ENCODE assay signal across 20 cellular contexts in genomic region chr13:113397606-113398425, GRCh38. TPM values are rescaled to one million over a fixed set of nuclear protein-coding genes. Genes with fewer than 3 reads are reported as not detected.
DNase-seq lines count a peak whose midpoint lies in the region; ATAC-seq, FAIRE-seq and TF ChIP-seq lines count a peak whose summit lies in the region.
"Had no signal": no experiment of that assay in that cellular context is flagged by ENCODE, and none has a peak within 500 bp of the region (broad histone marks: within the 10 kb centered on the region; RNA-seq: fewer than 3 reads in every experiment).

No MANE protein-coding gene starts in this region.

- H3K9me3 ChIP-seq in K562 (replicated peaks; ENCODE audit: control insufficient read depth, insufficient read depth, low read depth, low read length) (no peaks in the 10 kb centered on the region), right lobe of liver (no peaks in the 10 kb centered on the region), gastrocnemius medialis (no peaks in the 10 kb centered on the region)
- H3K9me3 ChIP-seq: A549, suprapubic skin had no signal

- peak overlapping the region; percentile 46 for H3K4me2 ChIP-seq in K562 (ENCODE audit: insufficient read depth, low read length)
- H3K4me2 ChIP-seq: A549 had no signal

- H3K27me3 ChIP-seq in K562 (ENCODE audit: control insufficient read depth in 2 of 2, insufficient read depth in 2 of 2, low read length in 2 of 2) (peaks cover 27 to 63% of the 10 kb centered on the region in 2 experiments; a peak in 4 of 5 replicates), right lobe of liver (no peaks in the 10 kb centered on the region), gastrocnemius medialis (no peaks in the 10 kb centered on the region)

- intact Hi-C loops in cardiac septum (cut with DNase I): no loop called here
- intact Hi-C loops in left ventricle myocardium superior (cut with micrococcal nuclease): no loop called here
- intact Hi-C loops in K562 (cut with micrococcal nuclease): loop anchor here (10.0 kb wide), 1 partner anchor 193 kb away; the partner anchor contains the start of genes CUL4A and PCID2
- intact Hi-C loops in right lobe of liver (cut with DNase I): loop anchor here in 1 of 2 donors (10.0 kb wide), 1 partner anchor 123 kb away; no protein-coding TSS in a partner anchor
- intact Hi-C loops in gastrocnemius medialis (cut with DNase I; ENCODE audit: low total_unique reads): loop anchor here (10.0 kb wide), 1 partner anchor 57 kb away; the partner anchor contains the start of gene ADPRHL1
- intact Hi-C loops in sciatic nerve (cut with DNase I): no loop called here

- H3K4me3 ChIP-seq in K562 (no peak overlapping the region), right lobe of liver (no peak overlapping the region), gastrocnemius medialis (no peak overlapping the region)
- H3K4me3 ChIP-seq: A549, suprapubic skin had no signal

- TF ChIP-seq POLR2A in K562 (conservative IDR thresholded peaks at IDR 0.05): no peak
- no peak for TF ChIP-seq POLR2A in right lobe of liver (IDR thresholded peaks at IDR 0.05)
- TF ChIP-seq POLR2A in gastrocnemius medialis (IDR thresholded peaks at IDR 0.05): no peak

- no peak for ATAC-seq in left ventricle myocardium superior
- no peak for ATAC-seq in K562
- no peak for ATAC-seq in right lobe of liver
- ATAC-seq in gastrocnemius medialis: no peak
- ATAC-seq in HG02973 (IDR thresholded peaks at IDR 0.05; ENCODE audit: unreplicated experiment): no peak
- ATAC-seq in stimulated activated naive CD8-positive, alpha-beta T cell treated with anti-CD3 and anti-CD28 coated beads, Interleukin-15, Interleukin-2, amounts not matched to agents 100 U/mL and 50 U/mL, for 24 hours: no peak
- ATAC-seq in sciatic nerve: no peak
- ATAC-seq: A549; activated CD8-positive, alpha-beta T cell treated with anti-CD3 and anti-CD28 coated beads, Interleukin-2, amount 10 ng/mL, durations not matched to agents 7 days and 5 days; natural killer cell treated with Interleukin-12 subunit alpha and Interleukin-12 subunit beta and Interleukin-15 and Interleukin-18, amount 100 ng/mL, for 72 hours; PC-3 had no signal

- POLR2A ChIA-PET in K562 (lab: Yijun Ruan, JAX): interaction anchor here (1.3 kb wide), 1 partner anchor 20 kb away, joined by 5 read pairs; no protein-coding TSS in a partner anchor

- TF ChIP-seq RAD21 in K562 (CRISPR knock-in tag; conservative IDR thresholded peaks at IDR 0.05 in 1 of 2, IDR thresholded peaks at IDR 0.05 in 1 of 2): no peak

- no peak for TF ChIP-seq CTCF in K562 (IDR thresholded peaks at IDR 0.05 in 2 of 3, conservative IDR thresholded peaks at IDR 0.05 in 1 of 3; ENCODE audit: insufficient read depth in 2 of 3, low read depth in 1 of 3, low read length in 3 of 3)
- no peak for TF ChIP-seq CTCF in right lobe of liver (IDR thresholded peaks at IDR 0.05)
- no peak for TF ChIP-seq CTCF in gastrocnemius medialis (IDR thresholded peaks at IDR 0.05 in 4 of 5, conservative IDR thresholded peaks at IDR 0.05 in 1 of 5)

- H3K9ac ChIP-seq in K562 (ENCODE audit: insufficient read depth in 1 of 2, low read depth in 2 of 2, low read length in 2 of 2): peak overlapping the region in 1 of 2 experiments; percentile 79; a peak in 2 of 4 replicates

- no peak for TF ChIP-seq EP300 in K562 (IDR thresholded peaks at IDR 0.05; ENCODE audit: low read length)

- no peaks in the 10 kb centered on the region for H3K79me2 ChIP-seq in K562 (ENCODE audit: control insufficient read depth, insufficient read depth, low read length)

- H3K36me3 ChIP-seq in K562 (ENCODE audit: control insufficient read depth, insufficient read depth, low read length) (no peaks in the 10 kb centered on the region), right lobe of liver (no peaks in the 10 kb centered on the region), gastrocnemius medialis (no peaks in the 10 kb centered on the region)
- H3K36me3 ChIP-seq: suprapubic skin had no signal

- CTCF ChIA-PET in K562 (lab: Yijun Ruan, JAX; ENCODE audit: low intra/inter-chr PET ratio): interaction anchor here (0.6 to 0.8 kb wide), 2 partner anchors 18 to 456 kb away, joined by 4 read pairs; no protein-coding TSS in a partner anchor

- peaks cover 0 to 29% of the 10 kb centered on the region in 2 experiments; a peak in 3 of 5 replicates for H3K4me1 ChIP-seq in K562 (replicated peaks in 1 of 2; ENCODE audit: control insufficient read depth in 2 of 2, insufficient read depth in 2 of 2, low read length in 2 of 2)
- H3K4me1 ChIP-seq in right lobe of liver: peaks cover 0 to 8% (median 3%) of the 10 kb centered on the region in 4 donors
- peaks cover 28 to 42% of the 10 kb centered on the region in 2 donors for H3K4me1 ChIP-seq in gastrocnemius medialis

- no peak overlapping the region for H2AFZ ChIP-seq in K562 (ENCODE audit: low read depth, low read length)

- no TSS peak for BruUV-seq in K562 (replicated peaks; lab: Mats Ljungman, UMichigan)

- 3% methylated on average over 13 of the region's 20 CpGs for WGBS in K562 (ENCODE audit: insufficient coverage, low coverage, missing lambda C conversion rate)
- 78% methylated on average over 11 of the region's 20 CpGs for WGBS in right lobe of liver (ENCODE audit: insufficient coverage, low coverage, low lambda C conversion rate, missing lambda C conversion rate)

- in situ Hi-C loops in K562 (cut with MboI) (loop anchor here (25.0 kb wide), 1 partner anchor 461 kb away; no protein-coding TSS in a partner anchor), gastrocnemius medialis (cut with MboI; ENCODE audit: low sequenced_read_pairs in 4 of 4) (loop anchor here (5.0 to 25.0 kb wide), 5 partner anchors 106 to 461 kb away; partner anchors contain the start of gene LAMP1 (in 2 of the 4))

- no peaks in the 10 kb centered on the region for H3K9me1 ChIP-seq in K562 (ENCODE audit: control insufficient read depth, insufficient read depth, low read length)

- peak; percentile 72 for DNase-seq in cardiac septum (ENCODE audit: low spot score)
- DNase-seq in left ventricle myocardium superior: no peak
- DNase-seq in K562 (ENCODE audit: extremely low read depth in 1 of 4, low spot score in 3 of 4): no peak
- peak in 2 of 3 donors; percentile 37 to 48 for DNase-seq in right lobe of liver
- peak in 1 of 2 donors; percentile 30 for DNase-seq in gastrocnemius medialis
- DNase-seq in stimulated activated naive CD8-positive, alpha-beta T cell treated with anti-CD3 and anti-CD28 coated beads, Interleukin-15, Interleukin-2, amounts not matched to agents 100 U/mL and 50 U/mL, for 24 hours: no peak
- DNase-seq in sciatic nerve (ENCODE audit: low spot score): no peak
- DNase-seq: activated CD8-positive, alpha-beta T cell treated with anti-CD3 and anti-CD28 coated beads, Interleukin-2, amount 10 ng/mL, durations not matched to agents 7 days and 5 days; activated T-cell treated with anti-CD3 and anti-CD28 coated beads, Interleukin-2, amount 50 U/mL, for 24 hours; GDM1; HFFc6; NCI-H1092; NCI-H510A; PC-3; T-helper 9 cell had no signal

- no peak for FAIRE-seq in K562 (lab: Jason Lieb, UNC)
- FAIRE-seq: A549, astrocyte had no signal

- H3K27ac ChIP-seq in K562 (ENCODE audit: extremely low read depth, low read depth, low read length) (no peak overlapping the region), right lobe of liver (no peak overlapping the region), gastrocnemius medialis (peak overlapping the region; percentile 99 to 100 (median 100))
- H3K27ac ChIP-seq: A549, suprapubic skin had no signal

- H4K20me1 ChIP-seq in K562 (replicated peaks; ENCODE audit: control insufficient read depth, insufficient read depth, low read length): peaks cover 5% of the 10 kb centered on the region; the same call in 1 of the 2 replicates

RNA-seq across cellular contexts. Expression of gene GRTP1, which starts 33.9 kb away (rescaled TPM):
- total RNA-seq in cardiac septum (0.70 TPM), left ventricle myocardium superior (0.94 TPM), K562 (2014; rRNA removed) (7.9 and 9.9 TPM in 2 replicates), K562 (2014; rRNA removed; fragmentation: Illumina TruSeq; extraction: Trizol) (6.6 and 7.8 TPM in 2 replicates), K562 (2015; rRNA removed; fragmentation: Illumina TruSeq; extraction: Trizol) (8.4 and 9.0 TPM in 2 replicates), K562 (2021) (14.7 and 15.0 TPM in 2 replicates), right lobe of liver (10 to 100 TPM; 18.5 to 41.3 (median 30.8) TPM), gastrocnemius medialis (1 to 10 TPM; 2.6 to 8.8 (median 6.0) TPM), sciatic nerve (6.3 TPM)
- 18.8 and 19.9 TPM in 2 replicates for total RNA-seq in K562 (2011; cell fraction: chromatin; rRNA removed; ENCODE audit: low replicate concordance)
- 13.2 and 14.3 TPM in 2 replicates for total RNA-seq in K562 (2011; cell fraction: nucleolus; rRNA removed)
- total RNA-seq in K562 (2011; cell fraction: nucleoplasm; rRNA removed): 19.1 and 25.3 TPM in 2 replicates
- polyA plus RNA-seq in K562 (2011; rRNA removed) (9.0 and 10.3 TPM in 2 replicates), K562 (2014; fragmentation: Illumina TruSeq; extraction: Trizol) (9.8 and 10.9 TPM in 2 replicates), K562 (2014; fragmentation: Nextera tagmentation; extraction: Ambion mirVana) (1 to 10 TPM in 1 of 2 experiments, under 1 TPM in 1; 0.28 to 1.6 TPM), K562 (2014; rRNA removed) (12.9 and 17.7 TPM in 2 replicates)
- 7.6 and 7.7 TPM in 2 replicates for polyA plus RNA-seq in K562 (2011; cell fraction: cytosol; rRNA removed)
- 9.9 and 10.2 TPM in 2 replicates for polyA plus RNA-seq in K562 (2011; cell fraction: nucleus; rRNA removed)
- 10.7 and 14.1 TPM in 2 replicates for polyA plus RNA-seq in K562 (2012)
- 3.2 and 3.7 TPM in 2 replicates for polyA minus RNA-seq in K562 (2011; rRNA and poly(A)+ RNA removed)
- 6.2 and 9.0 TPM in 2 replicates for polyA minus RNA-seq in K562 (2011; cell fraction: cytosol; rRNA and poly(A)+ RNA removed)
- polyA minus RNA-seq in K562 (2011; cell fraction: nucleus; rRNA and poly(A)+ RNA removed): 4.8 and 7.8 TPM in 2 replicates
- total RNA-seq: activated CD8-positive, alpha-beta T cell treated with anti-CD3 and anti-CD28 coated beads, Interleukin-2, amount 10 ng/mL, durations not matched to agents 7 days and 5 days; natural killer cell treated with Interleukin-12 subunit alpha and Interleukin-12 subunit beta and Interleukin-15 and Interleukin-18, amount 100 ng/mL, for 72 hours had no signal

RNA-seq across cellular contexts. Expression of gene ADPRHL1, which starts 55.5 kb away (rescaled TPM):
- 480 TPM for total RNA-seq in cardiac septum
- total RNA-seq in left ventricle myocardium superior: 442 TPM
- total RNA-seq in K562 (2011; cell fraction: chromatin; rRNA removed; ENCODE audit: low replicate concordance): 0.32 and 0.46 TPM in 2 replicates
- 1.3 and 1.5 TPM in 2 replicates for total RNA-seq in K562 (2011; cell fraction: nucleolus; rRNA removed)
- 0.37 TPM in 1 of 2 replicates, not detected in the other for total RNA-seq in K562 (2011; cell fraction: nucleoplasm; rRNA removed)
- 0.27 and 0.49 TPM in 2 replicates for total RNA-seq in K562 (2014; rRNA removed)
- total RNA-seq in K562 (2014; rRNA removed; fragmentation: Illumina TruSeq; extraction: Trizol): 0.35 and 0.55 TPM in 2 replicates
- total RNA-seq in K562 (2015; rRNA removed; fragmentation: Illumina TruSeq; extraction: Trizol): 0.68 and 0.76 TPM in 2 replicates
- total RNA-seq in K562 (2021): 0.31 and 0.54 TPM in 2 replicates
- polyA plus RNA-seq in K562 (2011; rRNA removed): 0.29 and 0.38 TPM in 2 replicates
- polyA plus RNA-seq in K562 (2011; cell fraction: cytosol; rRNA removed): 0.37 and 0.52 TPM in 2 replicates
- polyA plus RNA-seq in K562 (2011; cell fraction: nucleus; rRNA removed): 0.29 and 0.53 TPM in 2 replicates
- 0.73 and 0.97 TPM in 2 replicates for polyA plus RNA-seq in K562 (2012)
- 0.19 and 0.43 TPM in 2 replicates for polyA plus RNA-seq in K562 (2014; fragmentation: Illumina TruSeq; extraction: Trizol)
- polyA plus RNA-seq in K562 (2014; fragmentation: Nextera tagmentation; extraction: Ambion mirVana): under 1 TPM in 1 of 2 experiments, not detected in 1; 0.06 TPM
- polyA plus RNA-seq in K562 (2014; rRNA removed): 0.49 and 0.58 TPM in 2 replicates
- 0.18 and 0.21 TPM in 2 replicates for polyA minus RNA-seq in K562 (2011; rRNA and poly(A)+ RNA removed)
- polyA minus RNA-seq in K562 (2011; cell fraction: cytosol; rRNA and poly(A)+ RNA removed): 0.76 TPM in 1 of 2 replicates, not detected in the other
- 0.54 and 1.00 TPM in 2 replicates for polyA minus RNA-seq in K562 (2011; cell fraction: nucleus; rRNA and poly(A)+ RNA removed)
- 1 to 10 TPM in 4 of 6 experiments, under 1 TPM in 2; 0.37 to 1.7 (median 1.1) TPM for total RNA-seq in right lobe of liver
- 100 to 1,000 TPM; 224 to 354 (median 295) TPM for total RNA-seq in gastrocnemius medialis
- total RNA-seq in sciatic nerve: 14.5 TPM

Comparison
In these comparisons a context has a peak if more than half of its experiments do, and no peak if none do; other contexts are left out.
1. DNase-seq: peak in cardiac septum (single experiment) and right lobe of liver (2 of 3); none in left ventricle myocardium superior (single experiment), K562 (0 of 4), stimulated activated naive CD8-positive, alpha-beta T cell treated with anti-CD3 and anti-CD28 coated beads, Interleukin-15, Interleukin-2, amounts not matched to agents 100 U/mL and 50 U/mL, for 24 hours (single experiment) and sciatic nerve (single experiment).
2. H3K27ac ChIP-seq: peak in gastrocnemius medialis (4 of 4); none in K562 (single experiment) and right lobe of liver (0 of 3).
3. RNA of gene ADPRHL1, which starts 55.5 kb away (total RNA-seq): 480 TPM in cardiac septum (single experiment), 442 TPM in left ventricle myocardium superior (single experiment) and 224 to 354 TPM in gastrocnemius medialis; 14.5 TPM in sciatic nerve (single experiment), 0.37 to 1.7 TPM in right lobe of liver and 0.27 to 1.5 TPM in K562; every median in the first group is over 10 times any median in the second.
4. intact Hi-C loops: an anchor here in K562 (10.0 kb wide) and gastrocnemius medialis (10.0 kb wide); none called in cardiac septum, left ventricle myocardium superior and sciatic nerve.